ENCODE assay signal across 15 cellular contexts in the genomic region with DNA sequence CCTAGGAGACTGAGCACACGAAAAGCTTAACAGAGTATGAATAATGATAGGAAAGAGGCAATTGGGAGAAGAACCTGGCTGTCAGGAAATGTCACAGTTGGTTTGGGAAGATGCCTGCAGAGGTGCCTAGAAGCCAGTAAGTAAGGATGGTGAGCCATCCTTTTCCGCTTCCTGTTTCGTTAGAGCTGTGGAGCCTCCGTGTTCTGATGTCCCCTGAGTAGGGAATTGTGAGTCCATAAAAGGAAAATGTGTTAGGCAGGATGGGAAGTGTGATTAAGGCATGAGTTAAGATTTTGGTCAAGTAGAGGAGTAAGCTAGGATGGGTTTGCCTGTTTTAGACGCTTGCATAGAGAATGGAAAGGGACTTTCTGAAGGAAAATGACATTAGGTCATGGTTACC. TPM values are rescaled to one million over a fixed set of nuclear protein-coding genes. Genes with fewer than 3 reads are reported as not detected.
DNase-seq lines count a peak whose midpoint lies in the region; ATAC-seq and TF ChIP-seq lines count a peak whose summit lies in the region.
"Had no signal": no experiment of that assay in that cellular context is flagged by ENCODE, and none has a peak within 500 bp of the region (broad histone marks: within the 10 kb centered on the region; RNA-seq: fewer than 3 reads in every experiment).

No MANE protein-coding gene starts in this region.

- ATAC-seq in memory B cell (ENCODE audit: low read depth) (no peak), foreskin keratinocyte (no peak), left colon (no peak)
- ATAC-seq: activated CD8-positive, alpha-beta memory T cell treated with anti-CD3 and anti-CD28 coated beads, Interleukin-2, amount 10 ng/mL, durations not matched to agents 7 days and 5 days; HepG2 had no signal

- H3K4me1 ChIP-seq in foreskin keratinocyte: peaks cover 5% of the 10 kb centered on the region

- H3K27ac ChIP-seq in coronary artery (peak overlapping the region; percentile 61), substantia nigra (ENCODE audit: low read depth, low read length, poor library complexity, severe bottlenecking) (peak overlapping the region; percentile 21), foreskin keratinocyte (no peak overlapping the region)
- H3K27ac ChIP-seq: right lobe of liver had no signal

- H3K4me3 ChIP-seq in coronary artery: no peak overlapping the region
- H3K4me3 ChIP-seq: right lobe of liver had no signal

- no peak for TF ChIP-seq CTCF in coronary artery (IDR thresholded peaks at IDR 0.05)
- TF ChIP-seq CTCF in foreskin keratinocyte (conservative IDR thresholded peaks at IDR 0.05): no peak

- H3K4me3 Mint-ChIP-seq in memory B cell: no peak overlapping the region
- H3K4me3 Mint-ChIP-seq: activated CD8-positive, alpha-beta memory T cell treated with anti-CD3 and anti-CD28 coated beads, Interleukin-2, amount 10 ng/mL, durations not matched to agents 7 days and 5 days; activated naive CD4-positive, alpha-beta T cell treated with anti-CD3 and anti-CD28 coated beads, Interleukin-2, amount 50 U/mL, for 24 hours; CD4-positive, CD25-positive, alpha-beta regulatory T cell had no signal

- no peaks in the 10 kb centered on the region for H3K27me3 Mint-ChIP-seq in memory B cell
- H3K27me3 Mint-ChIP-seq: activated naive CD4-positive, alpha-beta T cell treated with anti-CD3 and anti-CD28 coated beads, Interleukin-2, amount 50 U/mL, for 24 hours had no signal

- DNase-seq in LHCN-M2 (ENCODE audit: low read depth) (peak; percentile 49), coronary artery (ENCODE audit: low spot score) (no peak), memory B cell (ENCODE audit: low spot score in 2 of 2) (no peak), substantia nigra (lab: John Stamatoyannopoulos, UW) (no peak), foreskin keratinocyte (no peak), left colon (no peak), NCI-H748 (lab: John Stamatoyannopoulos, UW; ENCODE audit: unreplicated experiment) (no peak)
- DNase-seq in activated T-cell treated with anti-CD3 and anti-CD28 coated beads, Interleukin-2, amount 50 U/mL, for 48 hours: no peak
- DNase-seq: activated CD8-positive, alpha-beta memory T cell treated with anti-CD3 and anti-CD28 coated beads, Interleukin-2, amount 10 ng/mL, durations not matched to agents 7 days and 5 days; CD4-positive, CD25-positive, alpha-beta regulatory T cell; NCI-H1417 treated with DMSO at 0.1 percent for 48 hours; NCI-H526; right lobe of liver had no signal

- peaks cover 7% of the 10 kb centered on the region for H3K36me3 Mint-ChIP-seq in memory B cell
- H3K36me3 Mint-ChIP-seq: activated CD8-positive, alpha-beta memory T cell treated with anti-CD3 and anti-CD28 coated beads, Interleukin-2, amount 10 ng/mL, durations not matched to agents 7 days and 5 days; activated naive CD4-positive, alpha-beta T cell treated with anti-CD3 and anti-CD28 coated beads, Interleukin-2, amount 50 U/mL, for 24 hours; CD4-positive, CD25-positive, alpha-beta regulatory T cell had no signal

- H3K9me3 Mint-ChIP-seq in memory B cell: no peaks in the 10 kb centered on the region
- H3K9me3 Mint-ChIP-seq: activated naive CD4-positive, alpha-beta T cell treated with anti-CD3 and anti-CD28 coated beads, Interleukin-2, amount 50 U/mL, for 24 hours had no signal

- no peaks in the 10 kb centered on the region for H3K27me3 ChIP-seq in foreskin keratinocyte
- H3K27me3 ChIP-seq: right lobe of liver had no signal

- intact Hi-C loops in left colon (cut with DNase I, micrococcal nuclease): no loop called here

- peak overlapping the region; percentile 52 for H3K27ac Mint-ChIP-seq in memory B cell
- H3K27ac Mint-ChIP-seq: activated CD8-positive, alpha-beta memory T cell treated with anti-CD3 and anti-CD28 coated beads, Interleukin-2, amount 10 ng/mL, durations not matched to agents 7 days and 5 days; activated naive CD4-positive, alpha-beta T cell treated with anti-CD3 and anti-CD28 coated beads, Interleukin-2, amount 50 U/mL, for 24 hours; CD4-positive, CD25-positive, alpha-beta regulatory T cell had no signal

- peaks cover 21% of the 10 kb centered on the region for H3K4me1 Mint-ChIP-seq in memory B cell
- H3K4me1 Mint-ChIP-seq: activated naive CD4-positive, alpha-beta T cell treated with anti-CD3 and anti-CD28 coated beads, Interleukin-2, amount 50 U/mL, for 24 hours had no signal

RNA-seq across cellular contexts. Expression of gene CLIC4, which starts 9.0 kb away (rescaled TPM):
- total RNA-seq in LHCN-M2 (2014; rRNA removed) (533 and 580 TPM in 2 replicates), foreskin keratinocyte (107 and 159 TPM in 2 replicates), left colon (10 to 100 TPM; 39.4 to 79.8 TPM)
- 229 TPM for polyA plus RNA-seq in LHCN-M2 (2012)
- 38.7 and 48.3 TPM in 2 replicates for polyA plus RNA-seq in foreskin keratinocyte
